10 cellular contexts compared by ENCODE assay signal in genomic region chr15:74958908-74959642, GRCh38. TPM values are rescaled to one million over a fixed set of nuclear protein-coding genes. Genes with fewer than 3 reads are reported as not detected.
DNase-seq lines count a peak whose midpoint lies in the region; ATAC-seq and TF ChIP-seq lines count a peak whose summit lies in the region.
"Had no signal": no experiment of that assay in that cellular context is flagged by ENCODE, and none has a peak within 500 bp of the region (broad histone marks: within the 10 kb centered on the region; RNA-seq: fewer than 3 reads in every experiment).

No MANE protein-coding gene starts in this region.

- ATAC-seq in Right ventricle myocardium inferior (no peak), GM18517 (IDR thresholded peaks at IDR 0.05; ENCODE audit: unreplicated experiment) (no peak)
- ATAC-seq in naive thymus-derived CD4-positive, alpha-beta T cell: no peak

- no peak for DNase-seq in right atrium auricular region (ENCODE audit: low spot score)
- DNase-seq in Right ventricle myocardium inferior (ENCODE audit: missing footprints): no peak
- no peak for DNase-seq in naive thymus-derived CD4-positive, alpha-beta T cell
- DNase-seq in NCI-H446 (lab: John Stamatoyannopoulos, UW): no peak
- DNase-seq in globus pallidus (ENCODE audit: low spot score): no peak
- DNase-seq in NCI-H345 treated with DMSO at 0.1 percent for 48 hours (lab: John Stamatoyannopoulos, UW; ENCODE audit: unreplicated experiment): no peak
- DNase-seq: stimulated activated CD4-positive, alpha-beta T cell treated with anti-CD3 and anti-CD28 coated beads, Interleukin-4, amount 100 ng/mL, for 24 hours had no signal

- CTCF ChIA-PET in naive thymus-derived CD4-positive, alpha-beta T cell (lab: Charles Lee): interaction anchor here (1.0 kb wide), 1 partner anchor 12 kb away, joined by 3 read pairs; no protein-coding TSS in a partner anchor

- intact Hi-C loops in Right ventricle myocardium inferior (cut with DNase I): loop anchor here (2.0 to 5.0 kb wide), 2 partner anchors 64 to 243 kb away; partner anchors contain the start of genes C15orf39 and PPCDC
- intact Hi-C loops in naive thymus-derived CD4-positive, alpha-beta T cell (cut with micrococcal nuclease): loop anchor here in 1 of 2 donors (10.0 kb wide), 1 partner anchor 494 kb away; the partner anchor contains the start of gene UBL7

- H3K9me3 Mint-ChIP-seq in naive thymus-derived CD4-positive, alpha-beta T cell: peaks cover 0 to 1% (median 0%) of the 10 kb centered on the region in 11 donors

- peaks cover 25 to 56% (median 27%) of the 10 kb centered on the region in 5 donors for H3K27me3 Mint-ChIP-seq in naive thymus-derived CD4-positive, alpha-beta T cell

- no peak for TF ChIP-seq CTCF in right atrium auricular region (IDR thresholded peaks at IDR 0.05)

- no peaks in the 10 kb centered on the region for H3K9me3 ChIP-seq in right atrium auricular region
- H3K9me3 ChIP-seq in ectodermal cell (ENCODE audit: control insufficient read depth, low read length): no peaks in the 10 kb centered on the region
- H3K9me3 ChIP-seq in naive thymus-derived CD4-positive, alpha-beta T cell (ENCODE audit: control insufficient read depth in 2 of 3, low read length in 3 of 3): no peaks in the 10 kb centered on the region

- H3K4me3 ChIP-seq in right atrium auricular region (peak overlapping the region; percentile 43 to 66), ectodermal cell (ENCODE audit: insufficient read depth, low read depth, low read length) (peak overlapping the region; percentile 33)
- no peak overlapping the region for H3K4me3 ChIP-seq in naive thymus-derived CD4-positive, alpha-beta T cell (ENCODE audit: low read length)

- H3K27me3 ChIP-seq in right atrium auricular region (no peaks in the 10 kb centered on the region), ectodermal cell (ENCODE audit: control insufficient read depth, insufficient read depth, low read length, poor library complexity, severe bottlenecking) (peaks cover 72% of the 10 kb centered on the region)
- H3K27me3 ChIP-seq in naive thymus-derived CD4-positive, alpha-beta T cell (ENCODE audit: control insufficient read depth in 2 of 2, insufficient read depth in 2 of 2, low read length in 2 of 2): peaks cover 9 to 10% of the 10 kb centered on the region in 2 donors

- H3K4me1 ChIP-seq in right atrium auricular region: peaks cover 0 to 55% of the 10 kb centered on the region in 2 donors
- peaks cover 24% of the 10 kb centered on the region for H3K4me1 ChIP-seq in ectodermal cell (ENCODE audit: control insufficient read depth, insufficient read depth, low read length)
- peaks cover 17 to 23% of the 10 kb centered on the region in 2 donors for H3K4me1 ChIP-seq in naive thymus-derived CD4-positive, alpha-beta T cell (ENCODE audit: control insufficient read depth in 2 of 2, insufficient read depth in 2 of 2, low read length in 2 of 2)

- H3K4me3 Mint-ChIP-seq in naive thymus-derived CD4-positive, alpha-beta T cell: peak overlapping the region; percentile 48 to 81 (median 67)

- H3K27ac ChIP-seq in right atrium auricular region (peak overlapping the region; percentile 49 to 69), ectodermal cell (ENCODE audit: insufficient read depth, low read depth, low read length, poor library complexity, severe bottlenecking) (no peak overlapping the region)
- no peak overlapping the region for H3K27ac ChIP-seq in naive thymus-derived CD4-positive, alpha-beta T cell (ENCODE audit: low read depth, low read length)
- H3K27ac ChIP-seq: RWPE1 had no signal

- no peaks in the 10 kb centered on the region for H3K36me3 ChIP-seq in right atrium auricular region
- no peaks in the 10 kb centered on the region for H3K36me3 ChIP-seq in ectodermal cell (ENCODE audit: control insufficient read depth, insufficient read depth, low read length)
- H3K36me3 ChIP-seq in naive thymus-derived CD4-positive, alpha-beta T cell (ENCODE audit: control insufficient read depth in 2 of 3, insufficient read depth in 3 of 3, low read length in 3 of 3): no peaks in the 10 kb centered on the region

- POLR2A ChIA-PET in naive thymus-derived CD4-positive, alpha-beta T cell (lab: Charles Lee): interaction anchor here (0.8 to 1.0 kb wide), 2 partner anchors 16 to 343 kb away, joined by 3 read pairs; no protein-coding TSS in a partner anchor

- H3K36me3 Mint-ChIP-seq in naive thymus-derived CD4-positive, alpha-beta T cell: peaks cover 0 to 2% (median 0%) of the 10 kb centered on the region in 5 donors

- WGBS in ectodermal cell, 2 experiments: 1 to 2% methylated on average over 51 of the region's 51 CpGs

- H3K4me1 Mint-ChIP-seq in naive thymus-derived CD4-positive, alpha-beta T cell: peaks cover 14 to 40% (median 31%) of the 10 kb centered on the region in 7 donors

- H3K27ac Mint-ChIP-seq in naive thymus-derived CD4-positive, alpha-beta T cell: no peak overlapping the region

RNA-seq across cellular contexts. Expression of gene RPP25, which starts 2.5 kb away (rescaled TPM):
- 1 to 10 TPM; 4.3 to 9.4 TPM for total RNA-seq in right atrium auricular region
- 2.7 TPM for total RNA-seq in Right ventricle myocardium inferior
- polyA plus RNA-seq in ectodermal cell (2013, experiment 1 of 4): 8.4 TPM
- polyA plus RNA-seq in ectodermal cell (2013, experiment 2 of 4): 6.7 TPM
- 7.4 TPM for polyA plus RNA-seq in ectodermal cell (2013, experiment 3 of 4)
- 6.8 TPM for polyA plus RNA-seq in ectodermal cell (2013, experiment 4 of 4)
- 1 to 10 TPM in 4 of 5 experiments, under 1 TPM in 1; 0.95 to 5.8 (median 3.3) TPM for total RNA-seq in naive thymus-derived CD4-positive, alpha-beta T cell
- 1 to 10 TPM; 4.0 to 5.5 TPM for polyA plus RNA-seq in naive thymus-derived CD4-positive, alpha-beta T cell

RNA-seq across cellular contexts. Expression of gene COX5A, which starts 21.2 kb away (rescaled TPM):
- total RNA-seq in right atrium auricular region (100 to 1,000 TPM; 399 to 869 TPM), Right ventricle myocardium inferior (1,490 TPM)
- polyA plus RNA-seq in ectodermal cell (2013, experiment 1 of 4): 224 TPM
- 224 TPM for polyA plus RNA-seq in ectodermal cell (2013, experiment 2 of 4)
- 240 TPM for polyA plus RNA-seq in ectodermal cell (2013, experiment 3 of 4)
- 251 TPM for polyA plus RNA-seq in ectodermal cell (2013, experiment 4 of 4)
- 100 to 1,000 TPM in 1 of 5 experiments, 10 to 100 TPM in 4; 44.4 to 210 (median 59.2) TPM for total RNA-seq in naive thymus-derived CD4-positive, alpha-beta T cell
- 100 to 1,000 TPM; 239 to 242 TPM for polyA plus RNA-seq in naive thymus-derived CD4-positive, alpha-beta T cell

RNA-seq across cellular contexts. Expression of gene SCAMP5, which starts 36.3 kb away (rescaled TPM):
- 1 to 10 TPM; 4.0 to 7.5 TPM for total RNA-seq in right atrium auricular region
- 1.9 TPM for total RNA-seq in Right ventricle myocardium inferior
- 27.5 TPM for polyA plus RNA-seq in ectodermal cell (2013, experiment 1 of 4)
- 26.4 TPM for polyA plus RNA-seq in ectodermal cell (2013, experiment 2 of 4)
- polyA plus RNA-seq in ectodermal cell (2013, experiment 3 of 4): 19.9 TPM
- polyA plus RNA-seq in ectodermal cell (2013, experiment 4 of 4): 23.9 TPM
- total RNA-seq in naive thymus-derived CD4-positive, alpha-beta T cell: 1 to 10 TPM in 2 of 5 experiments, under 1 TPM in 3; 0.35 to 9.5 (median 0.87) TPM
- polyA plus RNA-seq in naive thymus-derived CD4-positive, alpha-beta T cell: under 1 TPM; 0.06 to 0.15 TPM

RNA-seq across cellular contexts. Expression of gene FAM219B, which starts 52.4 kb away (rescaled TPM):
- total RNA-seq in right atrium auricular region (10 to 100 TPM; 46.9 to 53.3 TPM), Right ventricle myocardium inferior (110 TPM)
- polyA plus RNA-seq in ectodermal cell (2013, experiment 1 of 4): 84.5 TPM
- polyA plus RNA-seq in ectodermal cell (2013, experiment 2 of 4): 80.2 TPM
- 70.4 TPM for polyA plus RNA-seq in ectodermal cell (2013, experiment 3 of 4)
- 80.4 TPM for polyA plus RNA-seq in ectodermal cell (2013, experiment 4 of 4)
- total RNA-seq in naive thymus-derived CD4-positive, alpha-beta T cell: 100 to 1,000 TPM in 2 of 5 experiments, 10 to 100 TPM in 3; 40.5 to 111 (median 99.6) TPM
- 10 to 100 TPM; 20.2 to 27.7 TPM for polyA plus RNA-seq in naive thymus-derived CD4-positive, alpha-beta T cell

Comparison
In these comparisons a context has a peak if more than half of its experiments do, and no peak if none do; other contexts are left out.
1. H3K27ac ChIP-seq: peak in right atrium auricular region (2 of 2); none in ectodermal cell (single experiment) and naive thymus-derived CD4-positive, alpha-beta T cell (single experiment).